8 cellular contexts compared by ENCODE assay signal in the genomic region with DNA sequence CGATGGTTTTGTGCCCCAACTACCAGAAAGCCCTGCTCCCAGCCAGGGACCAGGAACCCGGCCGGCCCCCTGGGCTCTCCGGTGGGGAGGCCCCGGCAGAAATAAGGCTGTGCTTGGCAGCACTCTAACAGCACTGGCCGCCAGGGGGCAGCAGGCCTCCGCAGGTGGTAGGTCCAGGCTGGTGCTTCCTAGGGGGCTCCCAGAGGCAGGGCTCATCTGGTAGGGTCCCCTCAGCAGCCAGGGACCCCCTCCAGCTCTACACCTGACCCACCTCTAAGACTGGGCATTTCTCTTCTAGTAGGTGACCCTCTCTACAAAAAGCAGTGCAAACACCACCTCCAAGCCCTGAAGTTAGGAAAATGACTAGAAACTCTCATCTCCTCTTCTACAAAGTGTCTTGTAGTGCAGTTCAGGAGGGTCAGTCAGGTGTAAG.
A peak's percentile ranks its signal among the peaks of the same experiment; 100 is the strongest.
DNase-seq lines count a peak whose midpoint lies in the region; ATAC-seq and TF ChIP-seq lines count a peak whose summit lies in the region.

No MANE protein-coding gene starts in this region.

- TF ChIP-seq CTCF in right lobe of liver (IDR thresholded peaks at IDR 0.05) = peak; percentile 82 to 94 (median 94)

- H3K27me3 ChIP-seq in right lobe of liver = no peaks in the 10 kb centered on the region

- ATAC-seq in HG02852 (IDR thresholded peaks at IDR 0.05; ENCODE audit: unreplicated experiment) (peak; percentile 67), right lobe of liver (peak; percentile 84 to 89 (median 87))

- no peak for TF ChIP-seq POLR2A in right lobe of liver (IDR thresholded peaks at IDR 0.05)

- H3K27ac ChIP-seq in right lobe of liver = no peak overlapping the region

- no peak overlapping the region for H3K4me3 ChIP-seq in right lobe of liver

- no peaks in the 10 kb centered on the region for H3K36me3 ChIP-seq in right lobe of liver

- H3K4me1 ChIP-seq in right lobe of liver = no peaks in the 10 kb centered on the region

- H3K9me3 ChIP-seq in right lobe of liver = no peaks in the 10 kb centered on the region

- peak; percentile 51 for DNase-seq in NK-92 treated with Interleukin-12 subunit alpha and Interleukin-12 subunit beta, amount 100 ng/mL, for 24 hours (lab: John Stamatoyannopoulos, UW)
- DNase-seq in NK-92 (lab: John Stamatoyannopoulos, UW; ENCODE audit: unreplicated experiment) = no peak
- DNase-seq in NCI-H2081 (lab: John Stamatoyannopoulos, UW) = peak; percentile 67 to 71
- DNase-seq in activated CD4-positive, alpha-beta T cell treated with anti-CD3 and anti-CD28 coated beads for 4 hours = peak; percentile 80 to 81
- DNase-seq in cerebellum (ENCODE audit: low spot score) = peak; percentile 69
- peak; percentile 78 to 86 (median 83) for DNase-seq in right lobe of liver
- DNase-seq in stimulated activated CD4-positive, alpha-beta T cell treated with anti-CD3 and anti-CD28 coated beads, TNF-alpha, amount 100 ng/mL, for 4 hours (ENCODE audit: low read depth in 3 of 3) = peak; percentile 65 to 80 (median 72)

- 3% methylated on average over 5 of the region's 7 CpGs for WGBS in right lobe of liver (ENCODE audit: insufficient coverage, low coverage, low lambda C conversion rate, missing lambda C conversion rate)

- intact Hi-C loops in right lobe of liver (cut with DNase I) = no loop called here
